ENCODE assay signal across 8 cellular contexts in the genomic region with DNA sequence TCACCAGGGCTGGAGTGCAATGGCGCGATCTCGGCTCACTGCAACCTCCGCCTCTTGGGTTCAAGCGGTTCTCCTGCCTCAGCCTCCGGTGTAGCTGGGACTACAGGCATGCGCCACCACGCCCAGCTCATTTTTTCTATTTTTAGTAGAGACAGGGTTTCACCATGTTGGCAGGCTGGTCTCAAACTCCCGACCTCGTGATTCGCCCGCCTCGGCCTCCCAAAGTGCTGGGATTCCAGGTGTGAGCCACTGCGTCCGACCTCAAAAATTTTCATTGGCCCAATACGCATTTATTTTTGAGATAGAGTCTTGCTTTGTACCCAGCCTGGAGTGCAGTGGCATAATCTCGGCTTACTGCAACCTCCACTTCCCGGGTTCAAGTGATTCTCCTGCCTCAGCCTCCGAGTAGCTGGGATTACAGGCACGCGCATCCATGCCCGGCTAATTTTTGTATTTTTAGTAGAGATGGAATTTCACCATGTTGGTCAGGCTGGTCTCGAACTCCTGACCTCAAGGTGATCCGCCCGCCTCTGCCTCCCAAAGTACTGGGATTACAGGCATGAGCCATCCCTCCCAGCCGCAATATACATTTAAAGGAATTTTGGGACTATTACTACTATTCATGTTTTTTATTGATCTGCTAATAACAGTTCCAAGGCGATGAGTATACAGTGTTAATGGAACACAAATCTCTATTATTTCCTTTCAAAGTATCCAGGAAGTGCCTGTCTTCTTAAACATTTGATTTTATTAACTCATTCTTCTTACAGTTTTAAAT. TPM values are rescaled to one million over a fixed set of nuclear protein-coding genes. Genes with fewer than 3 reads are reported as not detected.
DNase-seq lines count a peak whose midpoint lies in the region; ATAC-seq and TF ChIP-seq lines count a peak whose summit lies in the region.
"Not testable (repeated sequence)": the region's sequence is repeated elsewhere in the genome, so short reads cannot be mapped to it uniquely, and the experiment has no call there.

No MANE protein-coding gene starts in this region.

- peaks cover 33% of the 10 kb centered on the region for H3K4me1 Mint-ChIP-seq in HFFc6 (ENCODE audit: low read depth)
- peaks cover 26% of the 10 kb centered on the region for H3K4me1 Mint-ChIP-seq in activated T-helper 2 cell treated with anti-CD3 and anti-CD28 coated beads, Interferon-gamma antibody, Interleukin-2, Interleukin-4, amounts not matched to agents 10 μg/mL and 5 μg/mL and 100 μg/mL, durations not matched to agents 14 hours and 24 hours and 36 hours (ENCODE audit: low read depth)
- peaks cover 19 to 25% of the 10 kb centered on the region in 2 donors for H3K4me1 Mint-ChIP-seq in natural killer cell treated with Interleukin-12 subunit alpha and Interleukin-12 subunit beta and Interleukin-15 and Interleukin-18, amount 100 ng/mL, for 72 hours (ENCODE audit: low read depth in 2 of 2)
- H3K4me1 Mint-ChIP-seq in stimulated activated naive CD8-positive, alpha-beta T cell treated with anti-CD3 and anti-CD28 coated beads, Interleukin-15, Interleukin-2, amounts not matched to agents 100 ng/mL and 50 ng/mL, for 24 hours (ENCODE audit: low read depth) = peaks cover 37% of the 10 kb centered on the region

- H3K27ac Mint-ChIP-seq in HFFc6 = peak overlapping the region; percentile 99
- peak overlapping the region; percentile 99 for H3K27ac Mint-ChIP-seq in activated T-helper 2 cell treated with anti-CD3 and anti-CD28 coated beads, Interferon-gamma antibody, Interleukin-2, Interleukin-4, amounts not matched to agents 10 μg/mL and 5 μg/mL and 100 μg/mL, durations not matched to agents 14 hours and 24 hours and 36 hours
- peak overlapping the region; percentile 99 for H3K27ac Mint-ChIP-seq in natural killer cell treated with Interleukin-12 subunit alpha and Interleukin-12 subunit beta and Interleukin-15 and Interleukin-18, amount 100 ng/mL, for 72 hours
- H3K27ac Mint-ChIP-seq in stimulated activated naive CD8-positive, alpha-beta T cell treated with anti-CD3 and anti-CD28 coated beads, Interleukin-15, Interleukin-2, amounts not matched to agents 100 ng/mL and 50 ng/mL, for 24 hours = peak overlapping the region; percentile 99

- intact Hi-C loops in activated T-helper 2 cell treated with anti-CD3 and anti-CD28 coated beads, Interferon-gamma antibody, Interleukin-2, Interleukin-4, amounts not matched to agents 10 μg/mL and 5 μg/mL and 100 μg/mL, durations not matched to agents 14 hours and 24 hours and 36 hours (cut with micrococcal nuclease) = loop anchor here (5.0 kb wide), 1 partner anchor 266 kb away; no protein-coding TSS in a partner anchor
- intact Hi-C loops in left ventricle myocardium inferior (cut with micrococcal nuclease) = not testable (repeated sequence)

- H3K27me3 Mint-ChIP-seq in HFFc6 (ENCODE audit: insufficient read depth); activated T-helper 2 cell treated with anti-CD3 and anti-CD28 coated beads, Interferon-gamma antibody, Interleukin-2, Interleukin-4, amounts not matched to agents 10 μg/mL and 5 μg/mL and 100 μg/mL, durations not matched to agents 14 hours and 24 hours and 36 hours (ENCODE audit: low read depth); natural killer cell treated with Interleukin-12 subunit alpha and Interleukin-12 subunit beta and Interleukin-15 and Interleukin-18, amount 100 ng/mL, for 72 hours; stimulated activated naive CD8-positive, alpha-beta T cell treated with anti-CD3 and anti-CD28 coated beads, Interleukin-15, Interleukin-2, amounts not matched to agents 100 ng/mL and 50 ng/mL, for 24 hours: not testable (repeated sequence)

- not testable (repeated sequence) for TF ChIP-seq CTCF in BE2C (IDR thresholded peaks at IDR 0.05; ENCODE audit: low read depth, low read length); HFFc6 (IDR thresholded peaks at IDR 0.05); coronary artery (IDR thresholded peaks at IDR 0.05); left ventricle myocardium inferior (IDR thresholded peaks at IDR 0.05; ENCODE audit: borderline replicate concordance)

- ATAC-seq in natural killer cell treated with Interleukin-12 subunit alpha and Interleukin-12 subunit beta and Interleukin-15 and Interleukin-18, amount 100 ng/mL, for 72 hours = not testable (repeated sequence)

- H3K4me3 ChIP-seq in BE2C (ENCODE audit: low read depth, low read length) (peak overlapping the region; percentile 80), coronary artery (peak overlapping the region; percentile 99), left ventricle myocardium inferior (peak overlapping the region; percentile 93)

- not testable (repeated sequence) for H3K4me1 ChIP-seq in BE2C
- H3K4me1 ChIP-seq in left ventricle myocardium inferior = peaks cover 46% of the 10 kb centered on the region

- not testable (repeated sequence) for DNase-seq in BE2C; HFFc6; activated T-helper 2 cell treated with anti-CD3 and anti-CD28 coated beads, Interferon-gamma antibody, Interleukin-2, Interleukin-4, amounts not matched to agents 10 μg/mL and 5 μg/mL and 100 μg/mL, durations not matched to agents 14 hours and 24 hours and 36 hours (ENCODE audit: low spot score); coronary artery (ENCODE audit: low spot score); left ventricle myocardium inferior; natural killer cell treated with Interleukin-12 subunit alpha and Interleukin-12 subunit beta and Interleukin-15 and Interleukin-18, amount 100 ng/mL, for 72 hours (ENCODE audit: low spot score)
- peak; percentile 35 for DNase-seq in RKO (ENCODE audit: low spot score)

- H3K27me3 ChIP-seq in BE2C; left ventricle myocardium inferior (ENCODE audit: low read depth): not testable (repeated sequence)

- not testable (repeated sequence) for H3K9me3 ChIP-seq in BE2C; left ventricle myocardium inferior (replicated peaks)

- H3K36me3 Mint-ChIP-seq in HFFc6 (ENCODE audit: low read depth) = peaks cover 15% of the 10 kb centered on the region
- H3K36me3 Mint-ChIP-seq in activated T-helper 2 cell treated with anti-CD3 and anti-CD28 coated beads, Interferon-gamma antibody, Interleukin-2, Interleukin-4, amounts not matched to agents 10 μg/mL and 5 μg/mL and 100 μg/mL, durations not matched to agents 14 hours and 24 hours and 36 hours (ENCODE audit: low read depth) = peaks cover 35% of the 10 kb centered on the region
- H3K36me3 Mint-ChIP-seq in natural killer cell treated with Interleukin-12 subunit alpha and Interleukin-12 subunit beta and Interleukin-15 and Interleukin-18, amount 100 ng/mL, for 72 hours = not testable (repeated sequence)
- peaks cover 28% of the 10 kb centered on the region for H3K36me3 Mint-ChIP-seq in stimulated activated naive CD8-positive, alpha-beta T cell treated with anti-CD3 and anti-CD28 coated beads, Interleukin-15, Interleukin-2, amounts not matched to agents 100 ng/mL and 50 ng/mL, for 24 hours (ENCODE audit: low read depth)

- H3K4me3 Mint-ChIP-seq in HFFc6 = peak overlapping the region; percentile 100
- peak overlapping the region; percentile 94 for H3K4me3 Mint-ChIP-seq in activated T-helper 2 cell treated with anti-CD3 and anti-CD28 coated beads, Interferon-gamma antibody, Interleukin-2, Interleukin-4, amounts not matched to agents 10 μg/mL and 5 μg/mL and 100 μg/mL, durations not matched to agents 14 hours and 24 hours and 36 hours (ENCODE audit: low read depth)
- H3K4me3 Mint-ChIP-seq in natural killer cell treated with Interleukin-12 subunit alpha and Interleukin-12 subunit beta and Interleukin-15 and Interleukin-18, amount 100 ng/mL, for 72 hours = peak overlapping the region; percentile 98
- peak overlapping the region; percentile 96 for H3K4me3 Mint-ChIP-seq in stimulated activated naive CD8-positive, alpha-beta T cell treated with anti-CD3 and anti-CD28 coated beads, Interleukin-15, Interleukin-2, amounts not matched to agents 100 ng/mL and 50 ng/mL, for 24 hours

- not testable (repeated sequence) for H3K9me3 Mint-ChIP-seq in HFFc6; activated T-helper 2 cell treated with anti-CD3 and anti-CD28 coated beads, Interferon-gamma antibody, Interleukin-2, Interleukin-4, amounts not matched to agents 10 μg/mL and 5 μg/mL and 100 μg/mL, durations not matched to agents 14 hours and 24 hours and 36 hours; natural killer cell treated with Interleukin-12 subunit alpha and Interleukin-12 subunit beta and Interleukin-15 and Interleukin-18, amount 100 ng/mL, for 72 hours; stimulated activated naive CD8-positive, alpha-beta T cell treated with anti-CD3 and anti-CD28 coated beads, Interleukin-15, Interleukin-2, amounts not matched to agents 100 ng/mL and 50 ng/mL, for 24 hours

- H3K27ac ChIP-seq in coronary artery (peak overlapping the region; percentile 99), left ventricle myocardium inferior (replicated peaks) (peak overlapping the region; percentile 100)

- not testable (repeated sequence) for H3K36me3 ChIP-seq in BE2C, left ventricle myocardium inferior

RNA-seq across cellular contexts. Expression of a gene that starts 1.8 kb away (rescaled TPM):
- polyA plus RNA-seq in BE2C (2012; ENCODE audit: insufficient read depth, insufficient read length, low read depth) = 107 TPM
- total RNA-seq in HFFc6 (2021; fragmentation: NEBNext Ultra II Directional; extraction: Animal tissue kit (Norgen Biotek cat#: 25700)) = 10 to 100 TPM; 55.1 to 74.4 (median 66.1) TPM
- total RNA-seq in activated T-helper 2 cell treated with anti-CD3 and anti-CD28 coated beads, Interferon-gamma antibody, Interleukin-2, Interleukin-4, amounts not matched to agents 10 μg/mL and 5 μg/mL and 100 μg/mL, durations not matched to agents 14 hours and 24 hours and 36 hours = 150 and 151 TPM in 2 replicates
- total RNA-seq in left ventricle myocardium inferior = 45.2 TPM
- 100 to 1,000 TPM; 115 to 176 TPM for total RNA-seq in natural killer cell treated with Interleukin-12 subunit alpha and Interleukin-12 subunit beta and Interleukin-15 and Interleukin-18, amount 100 ng/mL, for 72 hours

RNA-seq across cellular contexts. Expression of a gene that starts 16.8 kb away (rescaled TPM):
- polyA plus RNA-seq in BE2C (2012; ENCODE audit: insufficient read depth, insufficient read length, low read depth) = 72.1 TPM
- total RNA-seq in HFFc6 (2021; fragmentation: NEBNext Ultra II Directional; extraction: Animal tissue kit (Norgen Biotek cat#: 25700)) = 10 to 100 TPM in 5 of 6 experiments, 1 to 10 TPM in 1; 9.5 to 17.5 (median 14.0) TPM
- 7.2 and 7.5 TPM in 2 replicates for total RNA-seq in activated T-helper 2 cell treated with anti-CD3 and anti-CD28 coated beads, Interferon-gamma antibody, Interleukin-2, Interleukin-4, amounts not matched to agents 10 μg/mL and 5 μg/mL and 100 μg/mL, durations not matched to agents 14 hours and 24 hours and 36 hours
- 49.0 TPM for total RNA-seq in left ventricle myocardium inferior
- 1 to 10 TPM; 4.4 to 7.8 TPM for total RNA-seq in natural killer cell treated with Interleukin-12 subunit alpha and Interleukin-12 subunit beta and Interleukin-15 and Interleukin-18, amount 100 ng/mL, for 72 hours
